ENCODE assay signal across 34 cellular contexts in the genomic region with DNA sequence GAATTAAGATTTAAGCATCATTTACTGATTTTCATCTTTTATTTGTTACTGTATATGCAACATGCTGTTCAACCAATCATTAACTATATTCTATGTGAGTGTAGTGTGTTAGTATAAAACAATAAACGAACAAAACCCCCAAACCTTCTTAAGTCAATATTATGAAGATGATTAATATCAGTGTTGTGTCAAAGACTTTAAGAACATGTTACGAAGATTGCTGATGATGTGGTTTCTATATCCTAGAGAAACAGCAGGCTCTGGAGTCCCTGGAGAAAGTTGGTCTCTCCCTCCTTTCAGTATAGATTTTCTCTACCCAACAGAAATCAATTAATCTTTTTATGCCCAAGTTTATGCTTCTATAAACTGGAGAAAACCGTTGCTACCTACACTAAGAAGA.
"Had no signal": no experiment of that assay in that cellular context is flagged by ENCODE, and none has a peak within 500 bp of the region (broad histone marks: within the 10 kb centered on the region; RNA-seq: fewer than 3 reads in every experiment).

No MANE protein-coding gene starts in this region.

- ATAC-seq: activated CD4-positive, CD25-positive, alpha-beta regulatory T cell treated with anti-CD3 and anti-CD28 coated beads, Interleukin-2, amount 50 U/mL, for 24 hours; foreskin keratinocyte; heart right ventricle; mucosa of descending colon; pancreas; stimulated activated naive B cell treated with anti-CD40 and anti-IgM and Interleukin-4, amounts not matched to agents 10 μg/mL and 1 μg/mL and 100 μg/mL, for 72 hours; T-helper 17 cell; upper lobe of right lung had no signal

- DNase-seq: activated CD4-positive, alpha-beta T cell treated with anti-CD3 and anti-CD28 coated beads for 48 hours; activated CD4-positive, alpha-beta T cell treated with anti-CD3 and anti-CD28 coated beads, Interleukin-2, amount 50 U/mL, for 48 hours; activated CD8-positive, alpha-beta memory T cell treated with anti-CD3 and anti-CD28 coated beads for 24 hours; activated effector memory CD4-positive, alpha-beta T cell treated with Interleukin-2 at 50 U/mL for 16 hours; activated naive CD4-positive, alpha-beta T cell treated with anti-CD3 and anti-CD28 coated beads for 36 hours; activated naive CD8-positive, alpha-beta T cell treated with anti-CD3 and anti-CD28 coated beads for 36 hours; adrenal gland; aorta; brain microvascular endothelial cell; central memory CD4-positive, alpha-beta T cell; foreskin keratinocyte; heart right ventricle; left ventricle myocardium inferior; mesendoderm; mucosa of descending colon; pancreas; retina; sigmoid colon; stimulated activated CD4-positive, alpha-beta T cell treated with anti-CD3 and anti-CD28 coated beads, Interleukin-15, amount 100 ng/mL, for 24 hours; stimulated activated CD4-positive, alpha-beta T cell treated with anti-CD3 and anti-CD28 coated beads, Interleukin-2, amount 100 ng/mL, for 24 hours; stimulated activated naive B cell treated with anti-CD40 and anti-IgM and Interleukin-4, amounts not matched to agents 10 μg/mL and 1 μg/mL and 100 μg/mL, for 72 hours; stomach; T-helper 17 cell; T1000; tibial artery; upper lobe of right lung; WERI-Rb-1 had no signal

- H3K27me3 Mint-ChIP-seq: dendritic cell treated with granulocyte-macrophage colony-stimulating factor and Interleukin-4, amounts not matched to agents 40 ng/mL and 50 ng/mL, for 4 days; stimulated activated naive B cell treated with anti-CD40 and anti-IgM and Interleukin-4, amounts not matched to agents 10 μg/mL and 1 μg/mL and 100 μg/mL, for 72 hours; T-helper 17 cell had no signal

- H3K27me3 ChIP-seq: adrenal gland, esophagus muscularis mucosa, foreskin keratinocyte, heart right ventricle, pancreas, sigmoid colon, stomach, suprapubic skin, tibial artery, upper lobe of right lung had no signal

- H3K9me3 ChIP-seq: adrenal gland, esophagus muscularis mucosa, heart right ventricle, left ventricle myocardium inferior, mucosa of descending colon, pancreas, prostate gland, sigmoid colon, stomach, suprapubic skin, tibial artery, upper lobe of right lung had no signal

- H3K27ac ChIP-seq: adrenal gland, brain microvascular endothelial cell, esophagus muscularis mucosa, foreskin keratinocyte, heart right ventricle, left ventricle myocardium inferior, pancreas, prostate gland, sigmoid colon, stomach, suprapubic skin, tibial artery, upper lobe of right lung, WERI-Rb-1 had no signal

- H3K4me3 ChIP-seq: adrenal gland, esophagus muscularis mucosa, heart right ventricle, left ventricle myocardium inferior, lung, mucosa of descending colon, pancreas, prostate gland, sigmoid colon, stomach, suprapubic skin, tibial artery, upper lobe of right lung had no signal

- H3K4me1 Mint-ChIP-seq: activated naive CD8-positive, alpha-beta T cell treated with anti-CD3 and anti-CD28 coated beads for 36 hours; stimulated activated naive B cell treated with anti-CD40 and anti-IgM and Interleukin-4, amounts not matched to agents 10 μg/mL and 1 μg/mL and 100 μg/mL, for 72 hours; T-helper 17 cell had no signal

- H3K4me1 ChIP-seq: adrenal gland, foreskin keratinocyte, pancreas, prostate gland, sigmoid colon, stomach, tibial artery, upper lobe of right lung had no signal

- H3K9me3 Mint-ChIP-seq: activated naive CD4-positive, alpha-beta T cell treated with anti-CD3 and anti-CD28 coated beads for 36 hours; activated naive CD8-positive, alpha-beta T cell treated with anti-CD3 and anti-CD28 coated beads for 36 hours; nephron had no signal

- H3K36me3 Mint-ChIP-seq: activated naive CD8-positive, alpha-beta T cell treated with anti-CD3 and anti-CD28 coated beads for 36 hours; stimulated activated naive B cell treated with anti-CD40 and anti-IgM and Interleukin-4, amounts not matched to agents 10 μg/mL and 1 μg/mL and 100 μg/mL, for 72 hours had no signal

- H3K27ac Mint-ChIP-seq: activated naive CD4-positive, alpha-beta T cell treated with anti-CD3 and anti-CD28 coated beads for 36 hours; activated naive CD8-positive, alpha-beta T cell treated with anti-CD3 and anti-CD28 coated beads for 36 hours; dendritic cell treated with granulocyte-macrophage colony-stimulating factor and Interleukin-4, amounts not matched to agents 40 ng/mL and 50 ng/mL, for 4 days; nephron; stimulated activated naive B cell treated with anti-CD40 and anti-IgM and Interleukin-4, amounts not matched to agents 10 μg/mL and 1 μg/mL and 100 μg/mL, for 72 hours; T-helper 17 cell had no signal

- H3K4me3 Mint-ChIP-seq: activated naive CD4-positive, alpha-beta T cell treated with anti-CD3 and anti-CD28 coated beads for 36 hours; activated naive CD8-positive, alpha-beta T cell treated with anti-CD3 and anti-CD28 coated beads for 36 hours; dendritic cell treated with granulocyte-macrophage colony-stimulating factor and Interleukin-4, amounts not matched to agents 40 ng/mL and 50 ng/mL, for 4 days; nephron; stimulated activated naive B cell treated with anti-CD40 and anti-IgM and Interleukin-4, amounts not matched to agents 10 μg/mL and 1 μg/mL and 100 μg/mL, for 72 hours; T-helper 17 cell had no signal

- H3K36me3 ChIP-seq: adrenal gland, brain microvascular endothelial cell, esophagus muscularis mucosa, heart right ventricle, left ventricle myocardium inferior, pancreas, prostate gland, sigmoid colon, stomach, suprapubic skin, tibial artery, upper lobe of right lung, WERI-Rb-1 had no signal
